In the genomic region with DNA sequence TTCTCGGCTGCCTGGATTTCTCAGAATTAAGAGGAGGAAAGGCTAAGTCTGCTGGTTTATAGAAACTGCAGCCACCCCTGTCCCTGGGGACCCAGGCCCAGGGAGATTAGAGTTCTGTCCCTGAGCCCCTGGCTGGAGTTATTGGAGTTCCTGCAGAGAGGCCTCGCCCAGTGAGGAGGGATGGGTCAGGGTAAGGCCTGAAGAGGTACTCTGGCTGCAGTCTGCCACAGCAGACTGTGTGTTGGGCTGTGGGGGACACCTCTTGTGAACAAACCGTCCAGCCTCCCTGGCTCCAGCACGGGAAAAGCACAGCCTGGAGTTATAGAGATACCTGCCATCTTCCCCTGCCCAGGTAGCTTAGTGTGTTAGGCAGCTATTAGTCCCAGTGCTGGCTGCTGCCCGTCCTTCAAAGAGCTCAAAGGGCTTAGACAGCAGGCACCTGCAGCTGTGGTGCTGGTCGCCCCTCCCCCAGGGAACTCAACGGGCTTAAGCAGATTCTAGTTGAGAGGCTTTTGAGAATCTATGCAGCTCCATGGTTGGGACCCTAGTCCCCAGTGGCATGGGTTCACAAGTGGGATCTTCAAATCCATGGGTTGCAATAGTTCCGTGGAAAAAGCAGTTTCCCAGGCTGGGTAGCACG, we compare ENCODE assay signal across 28 cellular contexts. TPM values are rescaled to one million over a fixed set of nuclear protein-coding genes. Genes with fewer than 3 reads are reported as not detected.
A peak's percentile ranks its signal among the peaks of the same experiment; 100 is the strongest.
DNase-seq lines count a peak whose midpoint lies in the region; ATAC-seq and TF ChIP-seq lines count a peak whose summit lies in the region.
"Had no signal": no experiment of that assay in that cellular context is flagged by ENCODE, and none has a peak within 500 bp of the region (broad histone marks: within the 10 kb centered on the region; RNA-seq: fewer than 3 reads in every experiment).

No MANE protein-coding gene starts in this region.

- peak; percentile 36 for DNase-seq in GM06990 (ENCODE audit: extremely low read depth, insufficient read length)
- DNase-seq in amniotic stem cell (lab: John Stamatoyannopoulos, UW): no peak
- DNase-seq in T-helper 1 cell: no peak
- DNase-seq in right atrium auricular region (ENCODE audit: low spot score): no peak
- DNase-seq in NCI-H187 treated with DMSO at 0.1 percent for 48 hours (lab: John Stamatoyannopoulos, UW): no peak
- DNase-seq: activated CD8-positive, alpha-beta T cell treated with anti-CD3 and anti-CD28 coated beads for 36 hours; CD4-positive, alpha-beta T cell; effector memory CD8-positive, alpha-beta T cell; KBM-7; kidney; MG63; NCI-H2029 treated with DMSO at 0.1 percent for 48 hours; NCI-H446; OCI-M1; ovary; retina; T-helper 17 cell had no signal

- no peak overlapping the region for H3K27ac ChIP-seq in right atrium auricular region
- H3K27ac ChIP-seq: coronary artery, ovary, SK-N-MC, tibial nerve had no signal

- H3K4me3 ChIP-seq in GM06990 (replicated peaks; ENCODE audit: low read depth, low read length): peak overlapping the region; percentile 50
- H3K4me3 ChIP-seq in right atrium auricular region: no peak overlapping the region
- H3K4me3 ChIP-seq: coronary artery, MG63, ovary, SK-N-MC, smooth muscle cell, tibial nerve had no signal

- H3K4me1 ChIP-seq in right atrium auricular region: no peaks in the 10 kb centered on the region
- H3K4me1 ChIP-seq: tibial nerve had no signal

- H3K27me3 ChIP-seq in GM06990 (replicated peaks; ENCODE audit: control insufficient read depth, insufficient read depth, low read length) (no peaks in the 10 kb centered on the region), right atrium auricular region (no peaks in the 10 kb centered on the region)
- H3K27me3 ChIP-seq: MG63, ovary, tibial nerve had no signal

- H3K9me3 ChIP-seq in right atrium auricular region: peaks cover 0 to 20% of the 10 kb centered on the region in 2 donors
- H3K9me3 ChIP-seq: MG63, ovary had no signal

- peak; percentile 45 for ATAC-seq in GM19023 (IDR thresholded peaks at IDR 0.05; ENCODE audit: unreplicated experiment)
- ATAC-seq in HG02623 (IDR thresholded peaks at IDR 0.05; ENCODE audit: unreplicated experiment): peak; percentile 23
- peak; percentile 36 for ATAC-seq in HG03095 (IDR thresholded peaks at IDR 0.05; ENCODE audit: unreplicated experiment)
- ATAC-seq: activated CD8-positive, alpha-beta T cell treated with anti-CD3 and anti-CD28 coated beads for 36 hours; effector memory CD8-positive, alpha-beta T cell; natural killer cell treated with Interleukin-12 subunit alpha and Interleukin-12 subunit beta and Interleukin-15 and Interleukin-18, amount 100 ng/mL, for 72 hours; T-helper 17 cell had no signal

- H3K36me3 ChIP-seq in GM06990 (ENCODE audit: control insufficient read depth, insufficient read depth, low read length): no peaks in the 10 kb centered on the region
- no peaks in the 10 kb centered on the region for H3K36me3 ChIP-seq in right atrium auricular region
- H3K36me3 ChIP-seq: MG63, ovary, tibial nerve had no signal

- TF ChIP-seq CTCF in GM06990 (IDR thresholded peaks at IDR 0.05; ENCODE audit: insufficient read depth, low read length, poor library complexity, severe bottlenecking) (no peak), right atrium auricular region (IDR thresholded peaks at IDR 0.05) (no peak)

RNA-seq across cellular contexts. Expression of gene MUC15, which starts 36.6 kb away (rescaled TPM):
- total RNA-seq in right atrium auricular region: not detected
- total RNA-seq: activated CD8-positive, alpha-beta T cell treated with anti-CD3 and anti-CD28 coated beads for 36 hours; cardiac septum; CD4-positive, alpha-beta T cell; fibroblast of villous mesenchyme; mononuclear cell; natural killer cell treated with Interleukin-12 subunit alpha and Interleukin-12 subunit beta and Interleukin-15 and Interleukin-18, amount 100 ng/mL, for 72 hours; T-helper 17 cell; tibial nerve had no signal
